ENCODE assay signal across 21 cellular contexts in genomic region chr21:39666681-39667315, GRCh38. TPM values are rescaled to one million over a fixed set of nuclear protein-coding genes. Genes with fewer than 3 reads are reported as not detected.
DNase-seq lines count a peak whose midpoint lies in the region; ATAC-seq and TF ChIP-seq lines count a peak whose summit lies in the region.
"Had no signal": no experiment of that assay in that cellular context is flagged by ENCODE, and none has a peak within 500 bp of the region (broad histone marks: within the 10 kb centered on the region; RNA-seq: fewer than 3 reads in every experiment).

No MANE protein-coding gene starts in this region.

- no peaks in the 10 kb centered on the region for H3K9me2 ChIP-seq in PC-3 (replicated peaks; ENCODE audit: low read length)

- 0 out of 2 replicates have a peak, but pooled peaks cover 5% of the 10 kb centered on the region for H3K4me1 ChIP-seq in PC-3 (ENCODE audit: insufficient read depth, low read length)
- H3K4me1 ChIP-seq: BE2C, Caco-2 had no signal

- H3K4me1 Mint-ChIP-seq in Calu3 (ENCODE audit: low read depth, unreplicated experiment), result peaks cover 46% of the 10 kb centered on the region
- H3K4me1 Mint-ChIP-seq in stimulated activated naive B cell treated with anti-CD40 and anti-IgM and Interleukin-4, amounts not matched to agents 10 μg/mL and 1 μg/mL and 100 μg/mL, for 72 hours, result no peaks in the 10 kb centered on the region

- no peak overlapping the region for H3K4me2 ChIP-seq in PC-3 (ENCODE audit: low read length)

- peaks cover 53% of the 10 kb centered on the region for H3K36me3 Mint-ChIP-seq in Calu3 (ENCODE audit: insufficient read depth, unreplicated experiment)
- no peaks in the 10 kb centered on the region for H3K36me3 Mint-ChIP-seq in stimulated activated naive B cell treated with anti-CD40 and anti-IgM and Interleukin-4, amounts not matched to agents 10 μg/mL and 1 μg/mL and 100 μg/mL, for 72 hours

- ATAC-seq in PC-3 (peak; percentile 25; the same call in 1 of the 2 replicates), left colon (peak; percentile 6)
- no peak for ATAC-seq in stimulated activated naive B cell treated with anti-CD40 and anti-IgM and Interleukin-4, amounts not matched to agents 10 μg/mL and 1 μg/mL and 100 μg/mL, for 72 hours (replicated peaks)

- no peaks in the 10 kb centered on the region for H3K36me3 ChIP-seq in PC-3 (ENCODE audit: low read depth, low read length)
- H3K36me3 ChIP-seq: BE2C had no signal

- no peaks in the 10 kb centered on the region for H3K27me3 ChIP-seq in PC-3 (ENCODE audit: low read length)
- H3K27me3 ChIP-seq: BE2C had no signal

- no peaks in the 10 kb centered on the region for H3F3A ChIP-seq in PC-3 (ENCODE audit: low read length, unreplicated experiment)

- POLR2A ChIA-PET in PC-3 (lab: Charles Lee; ENCODE audit: unreplicated experiment), result interaction anchor here (0.6 kb wide), 1 partner anchor 286 kb away, joined by 5 read pairs; no protein-coding TSS in a partner anchor

- no peak overlapping the region for H2AFZ ChIP-seq in PC-3 (ENCODE audit: low read length)

- CTCF ChIA-PET in Calu3 (lab: Charles Lee) (interaction anchor here (0.9 to 1.0 kb wide), 2 partner anchors 39 to 42 kb away, joined by 3 to 4 read pairs; no protein-coding TSS in a partner anchor), PC-3 (lab: Charles Lee) (no interaction called here)

- H3K4me3 Mint-ChIP-seq in Calu3 (ENCODE audit: low read depth, unreplicated experiment), result peak overlapping the region; percentile 49
- no peak overlapping the region for H3K4me3 Mint-ChIP-seq in stimulated activated naive B cell treated with anti-CD40 and anti-IgM and Interleukin-4, amounts not matched to agents 10 μg/mL and 1 μg/mL and 100 μg/mL, for 72 hours
- H3K4me3 Mint-ChIP-seq: CD4-positive, alpha-beta T cell had no signal

- no peaks in the 10 kb centered on the region for H3K27me3 Mint-ChIP-seq in Calu3 (ENCODE audit: unreplicated experiment)
- peaks cover 5 to 6% of the 10 kb centered on the region in 2 donors for H3K27me3 Mint-ChIP-seq in stimulated activated naive B cell treated with anti-CD40 and anti-IgM and Interleukin-4, amounts not matched to agents 10 μg/mL and 1 μg/mL and 100 μg/mL, for 72 hours
- H3K27me3 Mint-ChIP-seq: CD4-positive, alpha-beta T cell had no signal

- peak; percentile 27 for DNase-seq in Calu3
- DNase-seq in PC-3, result no peak
- DNase-seq in left colon, result peak in 1 of 2 donors; percentile 21
- DNase-seq in renal cortical epithelial cell (ENCODE audit: low read depth), result peak; percentile 60
- no peak for DNase-seq in NCI-H748 treated with DMSO at 0.1 percent for 48 hours (lab: John Stamatoyannopoulos, UW)
- DNase-seq in posterior vena cava (ENCODE audit: low spot score), result no peak
- DNase-seq in stimulated activated naive B cell treated with anti-CD40 and anti-IgM and Interleukin-4, amounts not matched to agents 10 μg/mL and 1 μg/mL and 100 μg/mL, for 72 hours, result no peak
- no peak for DNase-seq in superior temporal gyrus (ENCODE audit: extremely low spot score)
- DNase-seq: BE2C; Caco-2; CD4-positive, alpha-beta T cell; GF-D8; H7; Kasumi-1; NCI-H1105; NCI-H2081; NCI-H2171 treated with DMSO at 0.1 percent for 48 hours; NCI-H774; RPMI8226; SIG-M5 had no signal

- H3K9me3 Mint-ChIP-seq in Calu3 (ENCODE audit: low read depth, unreplicated experiment), result peaks cover 2% of the 10 kb centered on the region
- H3K9me3 Mint-ChIP-seq in stimulated activated naive B cell treated with anti-CD40 and anti-IgM and Interleukin-4, amounts not matched to agents 10 μg/mL and 1 μg/mL and 100 μg/mL, for 72 hours, result no peaks in the 10 kb centered on the region

- H3K4me3 ChIP-seq in PC-3 (ENCODE audit: low read length), result no peak overlapping the region

- no peaks in the 10 kb centered on the region for H4K20me1 ChIP-seq in PC-3 (ENCODE audit: low read length)

- BruUV-seq in Calu3 (replicated peaks; lab: Mats Ljungman, UMichigan) (no TSS peak), PC-3 (replicated peaks; lab: Mats Ljungman, UMichigan) (no TSS peak)

- intact Hi-C loops in Calu3 (cut with micrococcal nuclease; ENCODE audit: unreplicated experiment) (loop anchor here (5.0 kb wide), 1 partner anchor 34 kb away; no protein-coding TSS in a partner anchor), PC-3 (cut with micrococcal nuclease) (no loop called here), left colon (cut with DNase I, micrococcal nuclease) (no loop called here), posterior vena cava (cut with DNase I) (loop anchor here in 1 of 2 donors (5.0 kb wide), 1 partner anchor 64 kb away; no protein-coding TSS in a partner anchor)

- TF ChIP-seq CTCF in Calu3 (IDR thresholded peaks at IDR 0.05; ENCODE audit: unreplicated experiment), result no peak
- TF ChIP-seq CTCF in PC-3 (conservative IDR thresholded peaks at IDR 0.05; ENCODE audit: low read depth, low read length), result no peak

- no peaks in the 10 kb centered on the region for H3K9me3 ChIP-seq in PC-3 (ENCODE audit: low read length)
- H3K9me3 ChIP-seq: BE2C, Caco-2 had no signal

- H3K27ac ChIP-seq in PC-3 (ENCODE audit: low read length), result no peak overlapping the region

- no peak overlapping the region for H3K9ac ChIP-seq in PC-3 (ENCODE audit: low read length)

- H3K27ac Mint-ChIP-seq in Calu3 (ENCODE audit: unreplicated experiment), result peak overlapping the region; percentile 70
- H3K27ac Mint-ChIP-seq in stimulated activated naive B cell treated with anti-CD40 and anti-IgM and Interleukin-4, amounts not matched to agents 10 μg/mL and 1 μg/mL and 100 μg/mL, for 72 hours, result no peak overlapping the region
- H3K27ac Mint-ChIP-seq: CD4-positive, alpha-beta T cell had no signal

- no peaks in the 10 kb centered on the region for H3K79me2 ChIP-seq in PC-3 (ENCODE audit: low read length)

RNA-seq across cellular contexts. Expression of gene B3GALT5, which starts 54.1 kb away (rescaled TPM):
- total RNA-seq in Calu3 (2022), result 40.8 and 48.2 TPM in 2 replicates
- 0.58 and 1.5 TPM in 2 replicates for total RNA-seq in PC-3 (2014; rRNA removed)
- 100 to 1,000 TPM in 1 of 2 donors, 10 to 100 TPM in 1; 95.6 to 115 TPM for total RNA-seq in left colon
- total RNA-seq in renal cortical epithelial cell, result 2.3 and 8.7 TPM in 2 replicates
- 1 to 10 TPM in 1 of 2 donors, under 1 TPM in 1; 0.19 to 1.1 TPM for total RNA-seq in posterior vena cava
- total RNA-seq: CD4-positive, alpha-beta T cell; NCI-H460 had no signal

Comparison
In these comparisons a context has a peak if more than half of its experiments do, and no peak if none do; other contexts are left out.
1. DNase-seq: peak in Calu3 (single experiment) and renal cortical epithelial cell (single experiment); none in PC-3 (single experiment), NCI-H748 treated with DMSO at 0.1 percent for 48 hours (single experiment), posterior vena cava (single experiment), stimulated activated naive B cell treated with anti-CD40 and anti-IgM and Interleukin-4, amounts not matched to agents 10 μg/mL and 1 μg/mL and 100 μg/mL, for 72 hours (single experiment) and superior temporal gyrus (single experiment).
2. ATAC-seq: peak in PC-3 (single experiment) and left colon (single experiment); none in stimulated activated naive B cell treated with anti-CD40 and anti-IgM and Interleukin-4, amounts not matched to agents 10 μg/mL and 1 μg/mL and 100 μg/mL, for 72 hours (0 of 2).